11 cellular contexts compared by ENCODE assay signal in the genomic region with DNA sequence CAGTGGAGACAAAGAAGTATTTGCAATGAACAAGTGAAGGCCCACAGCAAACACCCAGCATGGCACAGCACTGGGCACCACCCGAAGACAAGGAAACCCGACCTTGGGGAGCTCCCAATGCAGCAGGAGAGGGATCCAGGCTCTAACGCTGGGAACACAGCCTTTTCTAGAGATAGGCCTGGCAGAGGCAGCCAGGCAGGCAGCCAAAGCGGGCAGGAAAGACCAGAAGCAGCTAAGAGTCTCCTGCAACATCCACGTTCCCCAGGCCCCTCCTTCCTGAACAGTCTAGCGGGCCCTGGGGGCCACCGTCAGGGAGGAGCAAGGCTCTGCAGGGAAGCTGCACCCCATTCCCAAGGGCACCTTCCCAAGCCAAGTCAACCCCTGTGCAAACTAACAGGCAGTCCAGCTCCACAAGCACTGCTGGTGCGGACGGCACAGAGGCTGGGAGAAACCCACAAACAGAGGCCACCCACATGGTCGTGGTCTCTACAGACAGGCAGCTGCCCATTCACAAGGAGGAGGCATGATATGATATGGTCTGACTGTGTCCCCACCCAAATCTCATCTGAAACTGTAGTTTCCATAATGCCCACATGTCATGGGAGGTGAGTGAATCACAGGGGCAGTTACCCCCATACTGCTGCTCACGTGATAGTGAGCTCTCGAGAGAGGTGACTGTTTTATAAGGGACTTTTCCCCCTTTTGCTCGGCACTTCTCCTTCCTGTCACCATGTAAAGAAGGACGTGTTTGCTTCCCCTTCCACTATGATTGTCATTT.
DNase-seq lines count a peak whose midpoint lies in the region; FAIRE-seq and TF ChIP-seq lines count a peak whose summit lies in the region.
"Had no signal": no experiment of that assay in that cellular context is flagged by ENCODE, and none has a peak within 500 bp of the region (broad histone marks: within the 10 kb centered on the region; RNA-seq: fewer than 3 reads in every experiment).

No MANE protein-coding gene starts in this region.

- H3K36me3 ChIP-seq in mammary epithelial cell (ENCODE audit: insufficient read depth, low read length): no peaks in the 10 kb centered on the region

- FAIRE-seq in GM12892 (lab: Jason Lieb, UNC): no peak

- TF ChIP-seq POLR2A in GM12892 (IDR thresholded peaks at IDR 0.05; ENCODE audit: low read depth, low read length): no peak

- H3K9me3 ChIP-seq in mammary epithelial cell (replicated peaks; ENCODE audit: insufficient read depth, low read length): no peaks in the 10 kb centered on the region

- H3K79me2 ChIP-seq in mammary epithelial cell (ENCODE audit: insufficient read depth, low read length): peaks cover 3% of the 10 kb centered on the region

- H3K36me3 Mint-ChIP-seq in HFFc6 (ENCODE audit: low read depth): peaks cover 8% of the 10 kb centered on the region

- H2AFZ ChIP-seq in mammary epithelial cell (ENCODE audit: low read depth, low read length): no peak overlapping the region

- H3K27ac Mint-ChIP-seq in HFFc6: no peak overlapping the region

- H3K27me3 Mint-ChIP-seq in HFFc6 (ENCODE audit: insufficient read depth): no peaks in the 10 kb centered on the region; the same call in 1 of the 2 replicates

- intact Hi-C loops in mammary epithelial cell (cut with micrococcal nuclease): no loop called here

- no TSS peak for BruUV-seq in mammary epithelial cell (replicated peaks; lab: Mats Ljungman, UMichigan)

- no peak overlapping the region for H3K4me3 ChIP-seq in mammary epithelial cell (replicated peaks in 1 of 3; ENCODE audit: insufficient read depth in 1 of 3, low read depth in 2 of 3, low read length in 3 of 3)

- H3K4me1 Mint-ChIP-seq in HFFc6 (ENCODE audit: low read depth): peaks cover 36% of the 10 kb centered on the region

- H4K20me1 ChIP-seq in mammary epithelial cell (ENCODE audit: insufficient read depth, low read length): no peaks in the 10 kb centered on the region

- TF ChIP-seq CTCF in mammary epithelial cell (conservative IDR thresholded peaks at IDR 0.05 in 1 of 2, IDR thresholded peaks at IDR 0.05 in 1 of 2; ENCODE audit: extremely low read depth in 1 of 2, insufficient read depth in 1 of 2, low read depth in 1 of 2, low read length in 2 of 2): no peak
- TF ChIP-seq CTCF in HFFc6 (IDR thresholded peaks at IDR 0.05): no peak

- no peaks in the 10 kb centered on the region for H3K27me3 ChIP-seq in mammary epithelial cell (ENCODE audit: insufficient read depth, low read length)
- no peaks in the 10 kb centered on the region for H3K27me3 ChIP-seq in layer of hippocampus (ENCODE audit: control insufficient read depth, insufficient read depth, low read length)

- WGBS in mammary epithelial cell (ENCODE audit: low coverage, missing lambda C conversion rate): 66% methylated on average over 13 of the region's 14 CpGs

- CTCF ChIA-PET in mammary epithelial cell (lab: Charles Lee; ENCODE audit: low non-redundant PET): no interaction called here

- peaks cover 36% of the 10 kb centered on the region for H3K4me1 ChIP-seq in mammary epithelial cell (ENCODE audit: insufficient read depth, low read length)

- dilution Hi-C loops in mammary epithelial cell (cut with HindIII; ENCODE audit: low sequenced_read_pairs): no loop called here

- no peak overlapping the region for H3K9ac ChIP-seq in mammary epithelial cell (ENCODE audit: insufficient read depth, low read length)

- no peaks in the 10 kb centered on the region for H3K9me3 Mint-ChIP-seq in HFFc6

- no peak overlapping the region for H3K4me2 ChIP-seq in mammary epithelial cell (ENCODE audit: insufficient read depth, low read depth, low read length)

- no peak overlapping the region for H3K4me3 Mint-ChIP-seq in HFFc6

- in situ Hi-C loops in mammary epithelial cell (cut with MboI; ENCODE audit: low sequenced_read_pairs in 2 of 2): no loop called here

- H3K27ac ChIP-seq in mammary epithelial cell (ENCODE audit: insufficient read depth, low read depth, low read length) (no peak overlapping the region), layer of hippocampus (ENCODE audit: low read depth, low read length) (peak overlapping the region; percentile 64), temporal lobe (ENCODE audit: low read depth, low read length) (peak overlapping the region; percentile 69)
- H3K27ac ChIP-seq: 22Rv1 had no signal

- DNase-seq in DMS 273 (lab: John Stamatoyannopoulos, UW; ENCODE audit: unreplicated experiment): peak; percentile 66
- no peak for DNase-seq in DMS 273 treated with DMSO at 0.1 percent for 48 hours (lab: John Stamatoyannopoulos, UW)
- peak; percentile 16 for DNase-seq in mammary epithelial cell
- DNase-seq in HFFc6: no peak
- DNase-seq in GM12892 (ENCODE audit: insufficient read length): no peak
- no peak for DNase-seq in NCI-H187 treated with DMSO at 0.1 percent for 48 hours (lab: John Stamatoyannopoulos, UW)
- DNase-seq: activated gamma-delta T cell treated with Interleukin-2 at 50 U/mL for 16 hours, T-helper 1 cell had no signal

Comparison
In these comparisons a context has a peak if more than half of its experiments do, and no peak if none do; other contexts are left out.
1. DNase-seq: peak in DMS 273 (single experiment) and mammary epithelial cell (single experiment); none in DMS 273 treated with DMSO at 0.1 percent for 48 hours (single experiment), HFFc6 (single experiment), GM12892 (single experiment) and NCI-H187 treated with DMSO at 0.1 percent for 48 hours (single experiment).